Comparison of ENCODE assay signal across 7 cellular contexts in genomic region chr9:21812415-21812814, GRCh38.
A peak's percentile ranks its signal among the peaks of the same experiment; 100 is the strongest.
DNase-seq lines count a peak whose midpoint lies in the region; ATAC-seq and TF ChIP-seq lines count a peak whose summit lies in the region.

No MANE protein-coding gene starts in this region.

- no peak overlapping the region for H3K4me3 ChIP-seq in choroid plexus epithelial cell (ENCODE audit: low read depth, low read length)
- no peak overlapping the region for H3K4me3 ChIP-seq in parathyroid adenoma (ENCODE audit: low read depth, low read length)

- H3K9ac ChIP-seq in parathyroid adenoma: no peak overlapping the region

- no peaks in the 10 kb centered on the region for H3K27me3 ChIP-seq in parathyroid adenoma (ENCODE audit: control insufficient read depth, insufficient read depth, low read length)

- H3K9me3 ChIP-seq in parathyroid adenoma (ENCODE audit: control insufficient read depth, low read length): no peaks in the 10 kb centered on the region

- H2AFZ ChIP-seq in parathyroid adenoma: no peak overlapping the region

- no peak for TF ChIP-seq CTCF in choroid plexus epithelial cell (conservative IDR thresholded peaks at IDR 0.05; ENCODE audit: low read depth, low read length)
- TF ChIP-seq CTCF in parathyroid adenoma (IDR thresholded peaks at IDR 0.05): no peak

- H3K4me2 ChIP-seq in parathyroid adenoma (ENCODE audit: low read length): no peak overlapping the region

- no peaks in the 10 kb centered on the region for H3K36me3 ChIP-seq in parathyroid adenoma (ENCODE audit: control insufficient read depth, insufficient read depth, low read length)

- peak overlapping the region; percentile 32 for H3K27ac ChIP-seq in parathyroid adenoma

- no peaks in the 10 kb centered on the region for H3K4me1 ChIP-seq in parathyroid adenoma

- no peak for ATAC-seq in GM19035 (IDR thresholded peaks at IDR 0.05; ENCODE audit: unreplicated experiment)

- no peaks in the 10 kb centered on the region for H3K79me2 ChIP-seq in parathyroid adenoma

- DNase-seq in GM04504 (ENCODE audit: low read depth): peak; percentile 28
- DNase-seq in NCI-H69 (lab: John Stamatoyannopoulos, UW): peak; percentile 31
- peak; percentile 41 for DNase-seq in choroid plexus epithelial cell (ENCODE audit: low read depth)
- DNase-seq in NK-92 treated with Interleukin-12 subunit alpha and Interleukin-12 subunit beta, amount 100 ng/mL, for 24 hours (lab: John Stamatoyannopoulos, UW): no peak
- no peak for DNase-seq in NCI-H146 treated with DMSO at 0.1 percent for 48 hours (lab: John Stamatoyannopoulos, UW; ENCODE audit: unreplicated experiment)

Comparison
In these comparisons a context has a peak if more than half of its experiments do, and no peak if none do; other contexts are left out.
1. DNase-seq: peak in GM04504 (single experiment), NCI-H69 (single experiment) and choroid plexus epithelial cell (single experiment); none in NK-92 treated with Interleukin-12 subunit alpha and Interleukin-12 subunit beta, amount 100 ng/mL, for 24 hours (single experiment) and NCI-H146 treated with DMSO at 0.1 percent for 48 hours (single experiment).